7 cellular contexts compared by ENCODE assay signal in the genomic region with DNA sequence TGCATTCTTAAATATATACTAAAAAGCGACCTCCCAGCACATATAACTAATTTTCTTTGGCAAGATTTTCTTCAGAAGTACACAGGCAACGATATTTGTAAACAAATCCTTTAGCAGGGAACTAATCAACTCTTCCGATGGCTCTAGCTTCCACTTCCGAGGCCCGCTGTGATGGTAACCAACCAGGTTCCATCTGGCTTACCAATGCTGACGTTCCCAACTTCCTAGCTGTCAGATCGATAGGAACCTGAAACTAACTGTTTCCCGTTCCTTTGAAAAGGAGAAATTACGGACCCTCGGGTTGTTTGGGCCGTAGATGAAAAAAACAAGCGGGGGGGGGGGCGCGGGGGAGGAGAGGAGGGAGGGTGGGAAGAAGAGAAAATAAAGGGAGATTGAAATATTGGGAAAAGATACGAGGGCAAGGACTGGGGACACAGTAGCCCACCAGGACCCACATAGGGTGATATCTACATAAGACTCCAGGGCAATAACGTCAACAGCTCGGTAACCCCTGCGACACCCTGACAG. TPM values are rescaled to one million over a fixed set of nuclear protein-coding genes. Genes with fewer than 3 reads are reported as not detected.
DNase-seq lines count a peak whose midpoint lies in the region; ATAC-seq and TF ChIP-seq lines count a peak whose summit lies in the region.

No MANE protein-coding gene starts in this region.

- peak; percentile 5 for ATAC-seq in HG02981 (IDR thresholded peaks at IDR 0.05; ENCODE audit: unreplicated experiment)
- peak; percentile 29 for ATAC-seq in central memory CD8-positive, alpha-beta T cell (replicated peaks; ENCODE audit: extremely low read depth, poor library complexity, severe bottlenecking)

- CTCF ChIA-PET in SK-N-SH (lab: Yijun Ruan, JAX) = interaction anchor here (0.7 to 1.7 kb wide), 3 partner anchors 13 to 1816 kb away, joined by 4 to 5 read pairs (median 5); no protein-coding TSS in a partner anchor

- H3K27me3 ChIP-seq in GM06990 (replicated peaks; ENCODE audit: control insufficient read depth, insufficient read depth, low read length) = no peaks in the 10 kb centered on the region
- no peaks in the 10 kb centered on the region for H3K27me3 ChIP-seq in SK-N-SH (ENCODE audit: insufficient read depth)

- H3K4me3 Mint-ChIP-seq in central memory CD8-positive, alpha-beta T cell = peak overlapping the region; percentile 89

- no peaks in the 10 kb centered on the region for H3K9me3 Mint-ChIP-seq in central memory CD8-positive, alpha-beta T cell

- H3F3A ChIP-seq in SK-N-SH (replicated peaks; ENCODE audit: insufficient read depth) = no peaks in the 10 kb centered on the region

- H3K4me3 ChIP-seq in GM06990 (replicated peaks; ENCODE audit: low read depth, low read length) (peak overlapping the region; percentile 100), SK-N-SH (ENCODE audit: low read depth in 2 of 2, low read length in 1 of 2) (peak overlapping the region; percentile 71 to 82)

- no peak for TF ChIP-seq CTCF in GM06990 (IDR thresholded peaks at IDR 0.05; ENCODE audit: insufficient read depth, low read length, poor library complexity, severe bottlenecking)
- no peak for TF ChIP-seq CTCF in SK-N-SH (IDR thresholded peaks at IDR 0.05)

- peaks cover 25% of the 10 kb centered on the region for H3K4me1 Mint-ChIP-seq in central memory CD8-positive, alpha-beta T cell

- no peaks in the 10 kb centered on the region for H3K9me3 ChIP-seq in SK-N-SH

- peak overlapping the region; percentile 90 for H3K9ac ChIP-seq in SK-N-SH

- H3K36me3 ChIP-seq in GM06990 (ENCODE audit: control insufficient read depth, insufficient read depth, low read length) = no peaks in the 10 kb centered on the region; the same call in 1 of the 2 replicates
- peaks cover 13 to 27% of the 10 kb centered on the region in 2 experiments for H3K36me3 ChIP-seq in SK-N-SH (replicated peaks in 1 of 2; ENCODE audit: control insufficient read depth in 1 of 2, insufficient read depth in 2 of 2, low read length in 1 of 2)

- H3K27ac ChIP-seq in SK-N-SH (ENCODE audit: low read depth in 2 of 2, low read length in 1 of 2) = peak overlapping the region; percentile 88

- DNase-seq in GM06990 (ENCODE audit: extremely low read depth, insufficient read length) (no peak), SK-N-SH (peak; percentile 39), kidney tubule cell (ENCODE audit: low spot score) (peak; percentile 32), A172 (ENCODE audit: low spot score) (no peak)
- DNase-seq in central memory CD8-positive, alpha-beta T cell (ENCODE audit: low spot score in 2 of 2) = no peak
- peak; percentile 40 for DNase-seq in stimulated activated CD4-positive, alpha-beta T cell treated with anti-CD3 and anti-CD28 coated beads, Interleukin-4, amount 100 ng/mL, for 24 hours

- peak overlapping the region; percentile 89 for H3K27ac Mint-ChIP-seq in central memory CD8-positive, alpha-beta T cell (ENCODE audit: low read depth)

- POLR2A ChIA-PET in SK-N-SH (lab: Yijun Ruan, JAX) = interaction anchor here (1.7 kb wide), 1 partner anchor 26 kb away, joined by 5 read pairs; no protein-coding TSS in a partner anchor

- TF ChIP-seq EP300 in SK-N-SH (IDR thresholded peaks at IDR 0.05; ENCODE audit: borderline replicate concordance in 1 of 2, low read depth in 1 of 2, low read length in 1 of 2) = no peak

- no peaks in the 10 kb centered on the region for H3K27me3 Mint-ChIP-seq in central memory CD8-positive, alpha-beta T cell

- no peak for TF ChIP-seq RAD21 in SK-N-SH (IDR thresholded peaks at IDR 0.05; ENCODE audit: low read length)

- peaks cover 50% of the 10 kb centered on the region for H3K79me2 ChIP-seq in SK-N-SH (ENCODE audit: insufficient read depth)

- H3K4me2 ChIP-seq in SK-N-SH = peak overlapping the region; percentile 87

- H3K4me1 ChIP-seq in SK-N-SH (ENCODE audit: control insufficient read depth in 1 of 2, insufficient read depth in 2 of 2, low read depth in 1 of 2, low read length in 1 of 2) = peaks cover 9 to 14% of the 10 kb centered on the region in 2 experiments; a peak in 3 of 4 replicates

- WGBS in SK-N-SH (ENCODE audit: low lambda C conversion rate) = under 1% methylated on average over 15 of the region's 18 CpGs

- H3K9me2 ChIP-seq in SK-N-SH = no peaks in the 10 kb centered on the region

- peaks cover 24% of the 10 kb centered on the region; the same call in 1 of the 2 replicates for H4K20me1 ChIP-seq in SK-N-SH (ENCODE audit: insufficient read depth)

- peaks cover 34% of the 10 kb centered on the region for H3K36me3 Mint-ChIP-seq in central memory CD8-positive, alpha-beta T cell (ENCODE audit: insufficient read depth)

- H2AFZ ChIP-seq in SK-N-SH (ENCODE audit: low read depth) = peak overlapping the region; percentile 86; the same call in 1 of the 2 replicates

TF ChIP-seq in SK-N-SH, 30 proteins besides CTCF, POLR2A, EP300 and RAD21:
- TF ChIP-seq NFIC (IDR thresholded peaks at IDR 0.05; ENCODE audit: borderline replicate concordance) = no peak
- TF ChIP-seq GABPA (IDR thresholded peaks at IDR 0.05; ENCODE audit: low read depth) = peak; percentile 46; the same call in 1 of the 2 replicates

RNA-seq across cellular contexts. Expression of gene GTF2B, which starts 0.5 kb away (rescaled TPM):
- polyA plus RNA-seq in SK-N-SH (2012; rRNA removed) = 26.0 and 35.6 TPM in 2 replicates
- 38.3 and 44.8 TPM in 2 replicates for polyA plus RNA-seq in SK-N-SH (2012; cell fraction: cytosol; rRNA removed)
- 10.1 and 25.7 TPM in 2 replicates for polyA plus RNA-seq in SK-N-SH (2012; cell fraction: nucleus; rRNA removed)
- total RNA-seq in A172 (2014; rRNA removed; shearing (Covaris generic)) = 32.7 and 37.0 TPM in 2 replicates

Comparison
In these comparisons a context has a peak if more than half of its experiments do, and no peak if none do; other contexts are left out.
1. DNase-seq: peak in SK-N-SH (single experiment), kidney tubule cell (single experiment) and stimulated activated CD4-positive, alpha-beta T cell treated with anti-CD3 and anti-CD28 coated beads, Interleukin-4, amount 100 ng/mL, for 24 hours (single experiment); none in GM06990 (single experiment), central memory CD8-positive, alpha-beta T cell (0 of 2) and A172 (single experiment).